In genomic region chr7:105589221-105590077, GRCh38 we compare ENCODE assay signal across 9 cellular contexts. TPM values are rescaled to one million over a fixed set of nuclear protein-coding genes. Genes with fewer than 3 reads are reported as not detected.
DNase-seq lines count a peak whose midpoint lies in the region; ATAC-seq and TF ChIP-seq lines count a peak whose summit lies in the region.
"Had no signal": no experiment of that assay in that cellular context is flagged by ENCODE, and none has a peak within 500 bp of the region (broad histone marks: within the 10 kb centered on the region; RNA-seq: fewer than 3 reads in every experiment).

No MANE protein-coding gene starts in this region.

- H3K4me3 ChIP-seq in endodermal cell (ENCODE audit: low read length), result no peak overlapping the region

- peak; percentile 78 for ATAC-seq in GM19397 (IDR thresholded peaks at IDR 0.05; ENCODE audit: unreplicated experiment)
- peak; percentile 82 for ATAC-seq in HG03457 (IDR thresholded peaks at IDR 0.05; ENCODE audit: unreplicated experiment)
- peak; percentile 92 for ATAC-seq in stimulated activated naive CD8-positive, alpha-beta T cell treated with anti-CD3 and anti-CD28 coated beads, Interleukin-15, Interleukin-2, amounts not matched to agents 100 U/mL and 50 U/mL, for 24 hours

- in situ Hi-C loops in Caki2 (cut with HindIII; ENCODE audit: low pct_unique_long_range_greater_than_20kb, low sequenced_read_pairs), result no loop called here

- DNase-seq in Caki2 (ENCODE audit: low read depth) (peak; percentile 72), NCI-H446 treated with DMSO at 0.1 percent for 48 hours (lab: John Stamatoyannopoulos, UW) (peak; percentile 71), endodermal cell (peak; percentile 86), midbrain (lab: John Stamatoyannopoulos, UW) (peak; percentile 90)
- DNase-seq in activated CD4-positive, alpha-beta T cell treated with anti-CD3 and anti-CD28 coated beads, Interleukin-2, amount 50 U/mL, for 24 hours (ENCODE audit: low read depth in 1 of 2, low spot score in 1 of 2), result peak; percentile 5 to 40
- DNase-seq in stimulated activated naive CD8-positive, alpha-beta T cell treated with anti-CD3 and anti-CD28 coated beads, Interleukin-15, Interleukin-2, amounts not matched to agents 100 U/mL and 50 U/mL, for 24 hours, result peak; percentile 53

- H3K4me3 Mint-ChIP-seq in endodermal cell, result no peak overlapping the region

- peaks cover 3% of the 10 kb centered on the region for H3K4me1 Mint-ChIP-seq in endodermal cell

- no peaks in the 10 kb centered on the region for H3K36me3 Mint-ChIP-seq in endodermal cell (ENCODE audit: low read depth)

- H3K36me3 ChIP-seq in endodermal cell (ENCODE audit: control insufficient read depth, insufficient read depth, low read length), result no peaks in the 10 kb centered on the region

- H3K9me3 Mint-ChIP-seq in endodermal cell, result peaks cover 6% of the 10 kb centered on the region

- 24 to 51% methylated on average over 3 to 6 of the region's 6 CpGs for WGBS in endodermal cell (ENCODE audit: insufficient coverage in 1 of 2, insufficient read length in 1 of 2), 2 experiments

- TF ChIP-seq CTCF in endodermal cell (conservative IDR thresholded peaks at IDR 0.05), result peak; percentile 81

- H3K27ac ChIP-seq in endodermal cell (ENCODE audit: low read depth, low read length), result no peak overlapping the region

- no peak overlapping the region for H3K9ac ChIP-seq in endodermal cell (ENCODE audit: extremely low read depth, low read length, poor library complexity, severe bottlenecking)

- H3K27me3 Mint-ChIP-seq in endodermal cell (ENCODE audit: insufficient read depth), result no peaks in the 10 kb centered on the region

- no peaks in the 10 kb centered on the region for H3K4me1 ChIP-seq in endodermal cell (ENCODE audit: control insufficient read depth, insufficient read depth, low read length)

- no peak overlapping the region for H3K27ac Mint-ChIP-seq in endodermal cell

- H3K9me3 ChIP-seq in endodermal cell (ENCODE audit: control insufficient read depth, low read length), result peaks cover 8% of the 10 kb centered on the region

- H3K27me3 ChIP-seq in endodermal cell (ENCODE audit: control insufficient read depth, insufficient read depth, low read length, poor library complexity, severe bottlenecking), result no peaks in the 10 kb centered on the region

RNA-seq across cellular contexts. Expression of gene EFCAB10, which starts 8.2 kb away (rescaled TPM):
- 1.4 and 2.3 TPM in 2 replicates for total RNA-seq in Caki2 (2014; rRNA removed; shearing (Covaris generic); ENCODE audit: low replicate concordance)
- under 1 TPM; 0.68 to 0.89 TPM for total RNA-seq in endodermal cell
- polyA plus RNA-seq in endodermal cell (2013, experiment 1 of 2), result 0.96 TPM
- polyA plus RNA-seq in endodermal cell (2013, experiment 2 of 2), result 0.46 TPM
- polyA plus RNA-seq: adipose tissue had no signal

RNA-seq across cellular contexts. Expression of gene RINT1, which starts 57.4 kb away (rescaled TPM):
- total RNA-seq in Caki2 (2014; rRNA removed; shearing (Covaris generic); ENCODE audit: low replicate concordance), result 4.8 and 5.7 TPM in 2 replicates
- total RNA-seq in endodermal cell, result 10 to 100 TPM; 21.0 to 26.0 TPM
- polyA plus RNA-seq in endodermal cell (2013, experiment 1 of 2), result 20.3 TPM
- 18.9 TPM for polyA plus RNA-seq in endodermal cell (2013, experiment 2 of 2)

Comparison
In these comparisons a context has a peak if more than half of its experiments do, and no peak if none do; other contexts are left out.
1. DNase-seq: peak in every context shown above with its lines; median percentile 90 in midbrain; 86 in endodermal cell; 72 in Caki2; 71 in NCI-H446 treated with DMSO at 0.1 percent for 48 hours; 53 in stimulated activated naive CD8-positive, alpha-beta T cell treated with anti-CD3 and anti-CD28 coated beads, Interleukin-15, Interleukin-2, amounts not matched to agents 100 U/mL and 50 U/mL, for 24 hours; 22 in activated CD4-positive, alpha-beta T cell treated with anti-CD3 and anti-CD28 coated beads, Interleukin-2, amount 50 U/mL, for 24 hours.